In genomic region chr7:30752979-30753378, GRCh38 we compare ENCODE assay signal across 9 cellular contexts. TPM values are rescaled to one million over a fixed set of nuclear protein-coding genes. Genes with fewer than 3 reads are reported as not detected.
A peak's percentile ranks its signal among the peaks of the same experiment; 100 is the strongest.
DNase-seq lines count a peak whose midpoint lies in the region; ATAC-seq and TF ChIP-seq lines count a peak whose summit lies in the region.
"Had no signal": no experiment of that assay in that cellular context is flagged by ENCODE, and none has a peak within 500 bp of the region (broad histone marks: within the 10 kb centered on the region; RNA-seq: fewer than 3 reads in every experiment).

No MANE protein-coding gene starts in this region.

- H3K36me3 ChIP-seq in ACC112 (ENCODE audit: insufficient read depth, low read length) (no peaks in the 10 kb centered on the region), left ventricle myocardium inferior (no peaks in the 10 kb centered on the region), parathyroid adenoma (ENCODE audit: control insufficient read depth, insufficient read depth, low read length) (no peaks in the 10 kb centered on the region)

- intact Hi-C loops in left ventricle myocardium inferior (cut with micrococcal nuclease), result no loop called here

- H3K9me3 ChIP-seq in left ventricle myocardium inferior (replicated peaks) (no peaks in the 10 kb centered on the region), parathyroid adenoma (ENCODE audit: control insufficient read depth, low read length) (no peaks in the 10 kb centered on the region)

- H2AFZ ChIP-seq in ACC112 (ENCODE audit: low read length, unreplicated experiment) (peak overlapping the region; percentile 59), parathyroid adenoma (no peak overlapping the region)

- H3K79me2 ChIP-seq in ACC112 (ENCODE audit: control insufficient read depth, insufficient read depth, low read length, unreplicated experiment), result no peaks in the 10 kb centered on the region
- no peaks in the 10 kb centered on the region for H3K79me2 ChIP-seq in parathyroid adenoma

- TF ChIP-seq CTCF in left ventricle myocardium inferior (IDR thresholded peaks at IDR 0.05; ENCODE audit: borderline replicate concordance) (no peak), parathyroid adenoma (IDR thresholded peaks at IDR 0.05) (no peak)

- H3K27ac ChIP-seq in ACC112 (ENCODE audit: low read depth, low read length) (no peak overlapping the region), left ventricle myocardium inferior (replicated peaks) (peak overlapping the region; percentile 83), parathyroid adenoma (peak overlapping the region; percentile 55)

- H3K9ac ChIP-seq in parathyroid adenoma, result no peak overlapping the region

- H3K4me1 ChIP-seq in ACC112 (ENCODE audit: control insufficient read depth, insufficient read depth, low read length, unreplicated experiment), result peaks cover 23% of the 10 kb centered on the region
- H3K4me1 ChIP-seq in left ventricle myocardium inferior, result peaks cover 76% of the 10 kb centered on the region
- no peaks in the 10 kb centered on the region for H3K4me1 ChIP-seq in parathyroid adenoma

- peak; percentile 21 for DNase-seq in astrocyte of the hippocampus (ENCODE audit: low read depth, low spot score)
- DNase-seq in left ventricle myocardium inferior, result peak; percentile 86
- no peak for DNase-seq in NCI-H128 (lab: John Stamatoyannopoulos, UW; ENCODE audit: unreplicated experiment)
- DNase-seq in SIG-M5 treated with dmso at 0.1 percent for 504 hours (lab: John Stamatoyannopoulos, UW; ENCODE audit: unreplicated experiment), result no peak

- H3K4me3 ChIP-seq in ACC112 (ENCODE audit: low read depth, low read length) (0 out of 2 replicates have a peak overlapping the region, but pooled peaks have one; percentile 12), left ventricle myocardium inferior (peak overlapping the region; percentile 67), parathyroid adenoma (ENCODE audit: low read depth, low read length) (no peak overlapping the region)

- peak overlapping the region; percentile 19 for H3K4me2 ChIP-seq in parathyroid adenoma (ENCODE audit: low read length)

- H3K27me3 ChIP-seq in ACC112 (ENCODE audit: insufficient read depth, low read length) (no peaks in the 10 kb centered on the region), left ventricle myocardium inferior (ENCODE audit: low read depth) (no peaks in the 10 kb centered on the region), parathyroid adenoma (ENCODE audit: control insufficient read depth, insufficient read depth, low read length) (no peaks in the 10 kb centered on the region)

- ATAC-seq in HG03565 (IDR thresholded peaks at IDR 0.05; ENCODE audit: unreplicated experiment), result no peak
- no peak for ATAC-seq in esophagus mucosa
- ATAC-seq: Panc1 had no signal

RNA-seq across cellular contexts. Expression of gene INMT, which starts 1.0 kb away (rescaled TPM):
- total RNA-seq in left ventricle myocardium inferior, result 49.5 TPM
- total RNA-seq in esophagus mucosa, result 1.5 TPM

RNA-seq across cellular contexts. Expression of gene MINDY4, which starts 18.2 kb away (rescaled TPM):
- 3.8 TPM for total RNA-seq in left ventricle myocardium inferior
- total RNA-seq in esophagus mucosa, result 2.4 TPM

Comparison
In these comparisons a context has a peak if more than half of its experiments do, and no peak if none do; other contexts are left out.
1. DNase-seq: peak in astrocyte of the hippocampus (single experiment) and left ventricle myocardium inferior (single experiment); none in NCI-H128 (single experiment) and SIG-M5 treated with dmso at 0.1 percent for 504 hours (single experiment).
2. RNA of gene INMT, which starts 1.0 kb away (total RNA-seq): 49.5 TPM in left ventricle myocardium inferior (single experiment); 1.5 TPM in esophagus mucosa (single experiment); every median in the first group is over 10 times any median in the second.